1 cellular context compared by ENCODE assay signal in the genomic region with DNA sequence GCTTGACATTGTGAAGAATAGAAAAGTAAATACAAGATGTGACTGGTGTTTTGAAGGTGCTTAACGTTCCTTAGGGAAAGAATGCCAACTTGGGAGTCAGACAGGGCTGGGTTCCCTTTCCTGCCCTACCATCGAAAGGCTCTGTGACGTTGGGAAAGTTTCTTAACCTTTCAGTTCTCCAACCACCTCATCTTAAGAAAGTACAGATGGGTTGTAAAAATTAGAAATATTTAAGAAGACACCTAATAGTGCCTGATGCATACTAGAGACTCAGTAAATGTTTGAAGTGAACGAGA.
TF ChIP-seq lines count a peak whose summit lies in the region.

No MANE protein-coding gene starts in this region.

TF ChIP-seq in H1, 55 proteins besides CTCF, POLR2A, EP300 and RAD21:
- TF ChIP-seq SP1 (IDR thresholded peaks at IDR 0.05; ENCODE audit: low read depth, low read length) (no peak), SP4 (IDR thresholded peaks at IDR 0.05; ENCODE audit: low read length) (no peak), BRCA1 (IDR thresholded peaks at IDR 0.05; ENCODE audit: low read depth, low read length) (no peak), CHD1 (IDR thresholded peaks at IDR 0.05; ENCODE audit: low read depth, low read length) (no peak), CEBPB (IDR thresholded peaks at IDR 0.05; ENCODE audit: low read depth, low read length) (no peak), BACH1 (IDR thresholded peaks at IDR 0.05; ENCODE audit: low read length) (no peak), ZNF274 (IDR thresholded peaks at IDR 0.05; ENCODE audit: borderline replicate concordance, extremely low read depth, low read length) (no peak), USF2 (IDR thresholded peaks at IDR 0.05; ENCODE audit: low read length) (no peak), KDM4A (IDR thresholded peaks at IDR 0.05; ENCODE audit: low read depth, low read length, severe bottlenecking) (no peak), E2F6 (IDR thresholded peaks at IDR 0.05) (no peak), CTBP2 (IDR thresholded peaks at IDR 0.05; ENCODE audit: borderline replicate concordance, insufficient read depth, insufficient read length, low read length) (no peak), SIN3A (conservative IDR thresholded peaks at IDR 0.05 in 1 of 2, IDR thresholded peaks at IDR 0.05 in 1 of 2; ENCODE audit: low read depth in 1 of 2, low read length in 2 of 2) (no peak), BCL11A (IDR thresholded peaks at IDR 0.05; ENCODE audit: low read depth in 2 of 2, low read length in 2 of 2) (no peak), TAF1 (IDR thresholded peaks at IDR 0.05; ENCODE audit: low read depth, low read length) (no peak), CHD2 (IDR thresholded peaks at IDR 0.05; ENCODE audit: low read length) (no peak), KDM1A (IDR thresholded peaks at IDR 0.05; ENCODE audit: borderline replicate concordance, low read length) (no peak), FOSL1 (IDR thresholded peaks at IDR 0.05; ENCODE audit: insufficient read depth, low read depth, low read length) (no peak)
- TF ChIP-seq, protein P1, sequence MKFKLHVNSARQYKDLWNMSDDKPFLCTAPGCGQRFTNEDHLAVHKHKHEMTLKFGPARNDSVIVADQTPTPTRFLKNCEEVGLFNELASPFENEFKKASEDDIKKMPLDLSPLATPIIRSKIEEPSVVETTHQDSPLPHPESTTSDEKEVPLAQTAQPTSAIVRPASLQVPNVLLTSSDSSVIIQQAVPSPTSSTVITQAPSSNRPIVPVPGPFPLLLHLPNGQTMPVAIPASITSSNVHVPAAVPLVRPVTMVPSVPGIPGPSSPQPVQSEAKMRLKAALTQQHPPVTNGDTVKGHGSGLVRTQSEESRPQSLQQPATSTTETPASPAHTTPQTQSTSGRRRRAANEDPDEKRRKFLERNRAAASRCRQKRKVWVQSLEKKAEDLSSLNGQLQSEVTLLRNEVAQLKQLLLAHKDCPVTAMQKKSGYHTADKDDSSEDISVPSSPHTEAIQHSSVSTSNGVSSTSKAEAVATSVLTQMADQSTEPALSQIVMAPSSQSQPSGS (IDR thresholded peaks at IDR 0.05; ENCODE audit: low read length): no peak
